27 cellular contexts compared by ENCODE assay signal in the genomic region with DNA sequence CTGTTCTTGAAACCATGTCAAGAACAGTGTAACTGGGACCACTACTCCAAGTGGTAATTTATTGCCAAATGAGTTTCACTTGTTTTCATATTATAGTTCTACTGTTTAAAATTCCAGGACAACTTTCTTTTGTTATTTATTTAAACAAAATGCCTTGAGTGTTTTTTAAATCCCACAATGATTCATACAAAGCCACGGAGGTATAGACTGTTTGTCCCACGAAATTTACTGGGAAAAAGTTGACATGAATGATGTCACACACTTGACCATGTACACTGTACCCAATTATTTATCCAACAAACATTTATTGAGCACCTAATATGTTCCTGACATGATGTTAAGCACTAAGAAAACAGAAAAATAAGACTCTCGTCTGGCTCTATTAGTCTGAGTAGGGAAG.
"Had no signal": no experiment of that assay in that cellular context is flagged by ENCODE, and none has a peak within 500 bp of the region (broad histone marks: within the 10 kb centered on the region; RNA-seq: fewer than 3 reads in every experiment).

No MANE protein-coding gene starts in this region.

- H3K27me3 ChIP-seq: neural progenitor cell, sigmoid colon, spleen, tibial nerve, upper lobe of left lung had no signal

- H3K9ac ChIP-seq: neural progenitor cell had no signal

- H3K4me1 ChIP-seq: sigmoid colon, spleen had no signal

- H3K9me3 ChIP-seq: mucosa of descending colon, prostate gland, sigmoid colon, spleen, thoracic aorta, tibial nerve, upper lobe of left lung had no signal

- H3K4me3 ChIP-seq: lung, mucosa of descending colon, neural progenitor cell, prostate gland, sigmoid colon, skin epidermis, spleen, thoracic aorta, tibial nerve, upper lobe of left lung had no signal

- H3K36me3 ChIP-seq: neural progenitor cell, prostate gland, sigmoid colon, spleen, thoracic aorta, tibial nerve, upper lobe of left lung had no signal

- DNase-seq: cerebellar nuclear complex; cortex of kidney; effector memory CD8-positive, alpha-beta T cell; erythroblast; hypothalamus; immature natural killer cell; kidney; mucosa of descending colon; naive B cell; right cardiac atrium; sigmoid colon; spleen; stimulated activated CD4-positive, alpha-beta T cell treated with anti-CD3 and anti-CD28 coated beads, Interleukin-4, amount 100 ng/mL, for 4 hours; stimulated activated naive CD8-positive, alpha-beta T cell treated with anti-CD3 and anti-CD28 coated beads, Interleukin-15, Interleukin-2, amounts not matched to agents 100 U/mL and 50 U/mL, for 24 hours; substantia nigra; upper lobe of left lung had no signal

- H2AFZ ChIP-seq: neural progenitor cell had no signal

- H3K27ac ChIP-seq: neural progenitor cell, prostate gland, sigmoid colon, skin epidermis, spleen, tibial nerve, upper lobe of left lung had no signal

- H3K4me2 ChIP-seq: neural progenitor cell had no signal

- ATAC-seq: effector memory CD8-positive, alpha-beta T cell; left lobe of liver; mucosa of descending colon; right cardiac atrium; stimulated activated memory B cell treated with anti-CD40 and anti-IgM and Interleukin-4, amounts not matched to agents 10 μg/mL and 1 μg/mL and 100 μg/mL, for 72 hours; stimulated activated naive CD8-positive, alpha-beta T cell treated with anti-CD3 and anti-CD28 coated beads, Interleukin-15, Interleukin-2, amounts not matched to agents 100 U/mL and 50 U/mL, for 24 hours had no signal

- FAIRE-seq: endometrium, frontal cortex, kidney, urothelium cell line had no signal
